In the genomic region with DNA sequence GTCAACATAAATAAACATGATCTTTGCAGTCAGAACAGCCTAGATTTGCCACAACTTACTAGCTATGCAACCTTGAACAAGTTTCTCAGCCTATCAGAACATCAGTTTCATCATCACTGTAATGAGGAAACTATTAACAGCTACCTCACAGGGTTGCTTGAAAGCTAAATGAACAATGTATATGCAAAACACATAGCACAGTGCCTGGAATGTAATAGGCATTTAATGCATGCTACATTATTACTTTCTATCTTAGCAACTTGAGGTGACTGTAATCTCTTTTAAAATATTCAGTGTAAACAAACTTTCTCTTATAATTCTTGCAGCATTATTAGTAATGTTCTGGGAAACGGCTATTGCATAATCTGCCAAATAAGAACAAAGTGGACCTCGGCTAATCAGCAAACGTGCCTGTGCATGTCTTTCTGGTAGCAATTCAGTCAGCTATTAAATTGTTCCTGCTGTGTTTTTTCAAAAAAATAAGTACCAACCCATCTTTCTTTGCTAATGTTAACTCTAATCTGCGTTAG, we compare ENCODE assay signal across 12 cellular contexts.
DNase-seq lines count a peak whose midpoint lies in the region; ATAC-seq and TF ChIP-seq lines count a peak whose summit lies in the region.
"Had no signal": no experiment of that assay in that cellular context is flagged by ENCODE, and none has a peak within 500 bp of the region (broad histone marks: within the 10 kb centered on the region; RNA-seq: fewer than 3 reads in every experiment).

No MANE protein-coding gene starts in this region.

- DNase-seq in astrocyte of the cerebellum (ENCODE audit: low read depth): peak; percentile 22
- no peak for DNase-seq in immature natural killer cell
- DNase-seq in suprapubic skin (ENCODE audit: low spot score in 2 of 2): no peak
- DNase-seq in OCI-M2 (lab: John Stamatoyannopoulos, UW; ENCODE audit: unreplicated experiment): no peak
- DNase-seq in stimulated activated CD4-positive, alpha-beta T cell treated with anti-CD3 and anti-CD28 coated beads, Interleukin-4, amount 100 ng/mL, for 4 hours: no peak
- DNase-seq in NCI-H2171 treated with DMSO at 0.1 percent for 48 hours (lab: John Stamatoyannopoulos, UW): no peak
- DNase-seq in effector memory CD8-positive, alpha-beta T cell: no peak
- DNase-seq: activated B cell treated with CpG ODN at 0.5 μM for 24 hours; activated naive CD4-positive, alpha-beta T cell treated with Interleukin-2 at 50 U/mL for 16 hours; effector CD8-positive, alpha-beta T cell; NCI-H1930 had no signal

- no peaks in the 10 kb centered on the region for H3K36me3 ChIP-seq in HEK293 (ENCODE audit: control insufficient read depth in 2 of 2, insufficient read depth in 1 of 2, low read length in 2 of 2)
- no peaks in the 10 kb centered on the region for H3K36me3 ChIP-seq in suprapubic skin

- H3K4me3 Mint-ChIP-seq in immature natural killer cell: peak overlapping the region in 1 of 5 donors; percentile 33
- H3K4me3 Mint-ChIP-seq in effector memory CD8-positive, alpha-beta T cell: no peak overlapping the region
- H3K4me3 Mint-ChIP-seq: activated B cell treated with CpG ODN at 0.5 μM for 24 hours had no signal

- no peak for TF ChIP-seq POLR2A in suprapubic skin (IDR thresholded peaks at IDR 0.05)

- H3K4me1 ChIP-seq in HEK293 (ENCODE audit: control insufficient read depth, insufficient read depth, low read length): peaks cover 34% of the 10 kb centered on the region
- H3K4me1 ChIP-seq in suprapubic skin: peaks cover 42% of the 10 kb centered on the region

- no peaks in the 10 kb centered on the region for H3K27me3 Mint-ChIP-seq in immature natural killer cell (ENCODE audit: low read depth in 3 of 3)
- H3K27me3 Mint-ChIP-seq in effector memory CD8-positive, alpha-beta T cell: no peaks in the 10 kb centered on the region
- H3K27me3 Mint-ChIP-seq: activated B cell treated with CpG ODN at 0.5 μM for 24 hours had no signal

- in situ Hi-C loops in astrocyte of the cerebellum (cut with HindIII; ENCODE audit: low sequenced_read_pairs): no loop called here

- H3K27me3 ChIP-seq in suprapubic skin: no peaks in the 10 kb centered on the region

- peak overlapping the region in 4 of 6 donors; percentile 6 to 63 (median 42) for H3K27ac Mint-ChIP-seq in immature natural killer cell
- H3K27ac Mint-ChIP-seq in effector memory CD8-positive, alpha-beta T cell: no peak overlapping the region
- H3K27ac Mint-ChIP-seq: activated B cell treated with CpG ODN at 0.5 μM for 24 hours had no signal

- ATAC-seq in effector memory CD8-positive, alpha-beta T cell (replicated peaks): no peak

- POLR2A ChIA-PET in HEK293 (lab: Yijun Ruan, JAX): interaction anchor here (0.7 kb wide), 1 partner anchor 87 kb away, joined by 5 read pairs; no protein-coding TSS in a partner anchor

- peaks cover 0 to 10% (median 5%) of the 10 kb centered on the region in 3 donors for H3K36me3 Mint-ChIP-seq in immature natural killer cell
- no peaks in the 10 kb centered on the region for H3K36me3 Mint-ChIP-seq in effector memory CD8-positive, alpha-beta T cell (ENCODE audit: insufficient read depth)

- TF ChIP-seq CTCF in HEK293 (tag by site-specific recombination; IDR thresholded peaks at IDR 0.05) (no peak), astrocyte of the cerebellum (IDR thresholded peaks at IDR 0.05; ENCODE audit: low read depth, low read length, missing control alignments) (no peak), suprapubic skin (IDR thresholded peaks at IDR 0.05) (no peak)

- peaks cover 63 to 86% of the 10 kb centered on the region in 2 donors for H3K4me1 Mint-ChIP-seq in immature natural killer cell
- peaks cover 20 to 52% of the 10 kb centered on the region in 2 donors for H3K4me1 Mint-ChIP-seq in effector memory CD8-positive, alpha-beta T cell (ENCODE audit: low read depth in 2 of 2)
- H3K4me1 Mint-ChIP-seq: activated B cell treated with CpG ODN at 0.5 μM for 24 hours had no signal

- CTCF ChIA-PET in HEK293 (lab: Yijun Ruan, JAX): interaction anchor here (0.6 to 2.0 kb wide), 8 partner anchors 12 to 1740 kb away, joined by 3 to 10 read pairs (median 4); no protein-coding TSS in a partner anchor

- no peaks in the 10 kb centered on the region for H3K9me3 ChIP-seq in HEK293 (ENCODE audit: control insufficient read depth, insufficient read depth, low read depth, low read length)
- no peaks in the 10 kb centered on the region for H3K9me3 ChIP-seq in suprapubic skin

- WGBS in suprapubic skin: 20% methylated on average over 4 of the region's 4 CpGs

- no peak overlapping the region for H3K4me3 ChIP-seq in HEK293 (ENCODE audit: low read depth, low read length)
- no peak overlapping the region for H3K4me3 ChIP-seq in astrocyte of the cerebellum (ENCODE audit: low read depth, low read length)
- H3K4me3 ChIP-seq in suprapubic skin: no peak overlapping the region

- no peak for TF ChIP-seq EP300 in suprapubic skin (IDR thresholded peaks at IDR 0.05)

- no peak overlapping the region for H3K27ac ChIP-seq in HEK293 (ENCODE audit: extremely low read depth, low read depth, low read length)
- H3K27ac ChIP-seq in suprapubic skin: peak overlapping the region; percentile 76

- no peaks in the 10 kb centered on the region for H3K9me3 Mint-ChIP-seq in immature natural killer cell
- H3K9me3 Mint-ChIP-seq in effector memory CD8-positive, alpha-beta T cell: no peaks in the 10 kb centered on the region
- H3K9me3 Mint-ChIP-seq: activated B cell treated with CpG ODN at 0.5 μM for 24 hours had no signal

TF ChIP-seq in HEK293, 187 proteins besides CTCF, POLR2A, EP300 and RAD21 (continues in another document):
- TF ChIP-seq GFI1B (tag by site-specific recombination; IDR thresholded peaks at IDR 0.05): no peak
- no peak for TF ChIP-seq ZNF266 (tag by site-specific recombination; IDR thresholded peaks at IDR 0.05; ENCODE audit: low read depth)
- no peak for TF ChIP-seq ZFHX2 (tag by site-specific recombination; conservative IDR thresholded peaks at IDR 0.05)
- TF ChIP-seq ZNF223 (tag by site-specific recombination; IDR thresholded peaks at IDR 0.05): no peak
- TF ChIP-seq ZSCAN30 (tag by site-specific recombination; IDR thresholded peaks at IDR 0.05): no peak
- TF ChIP-seq PRDM2 (tag by site-specific recombination; IDR thresholded peaks at IDR 0.05; ENCODE audit: borderline replicate concordance): no peak
- no peak for TF ChIP-seq YY1 (tag by site-specific recombination; IDR thresholded peaks at IDR 0.05)
- no peak for TF ChIP-seq SCRT2 (tag by site-specific recombination; IDR thresholded peaks at IDR 0.05)

Comparison
In these comparisons a context has a peak if more than half of its experiments do, and no peak if none do; other contexts are left out.
1. H3K27ac Mint-ChIP-seq: peak in immature natural killer cell (4 of 6); none in effector memory CD8-positive, alpha-beta T cell (0 of 2).